ENCODE assay signal across 2 cellular contexts in the genomic region with DNA sequence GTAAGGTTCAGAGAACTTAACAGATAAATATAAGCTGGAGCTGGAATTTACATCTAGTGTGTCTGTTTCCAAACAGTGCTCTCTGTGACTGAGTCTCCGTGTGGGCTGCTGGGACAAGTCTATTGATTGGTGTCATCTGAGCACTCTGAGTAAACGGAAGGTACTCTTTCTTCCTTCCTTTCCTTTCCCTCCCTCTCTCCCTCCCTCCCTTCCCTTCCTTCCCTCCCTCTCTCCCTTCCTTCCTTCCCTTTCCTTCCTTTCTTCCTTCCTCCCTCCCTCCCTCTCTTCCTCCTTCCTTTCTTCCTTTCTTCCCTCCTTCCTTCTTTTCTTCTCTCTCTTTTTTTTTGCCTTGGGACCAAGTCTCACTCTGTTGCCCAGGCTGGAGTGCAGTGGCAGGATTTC.
TF ChIP-seq lines count a peak whose summit lies in the region.

No MANE protein-coding gene starts in this region.

TF ChIP-seq in IMR-90, 13 proteins besides CTCF, POLR2A, EP300 and RAD21:
- TF ChIP-seq CEBPB (IDR thresholded peaks at IDR 0.05; ENCODE audit: low read depth, low read length) (no peak), NFE2L2 (IDR thresholded peaks at IDR 0.05; ENCODE audit: low read depth, low read length) (no peak), SMC3 (IDR thresholded peaks at IDR 0.05; ENCODE audit: low read depth, low read length) (no peak), CHD1 (IDR thresholded peaks at IDR 0.05; ENCODE audit: low read depth, low read length) (no peak), FOS (IDR thresholded peaks at IDR 0.05; ENCODE audit: low read depth, low read length) (no peak), RCOR1 (IDR thresholded peaks at IDR 0.05; ENCODE audit: insufficient replicate concordance, low read length) (no peak), USF2 (IDR thresholded peaks at IDR 0.05; ENCODE audit: low read depth, low read length) (no peak), MAFK (IDR thresholded peaks at IDR 0.05; ENCODE audit: low read depth, low read length) (no peak), RFX5 (IDR thresholded peaks at IDR 0.05; ENCODE audit: low read depth, low read length) (no peak)

TF ChIP-seq in K562, 482 proteins besides CTCF, POLR2A, EP300 and RAD21 (continues in another document):
- TF ChIP-seq YY1 (IDR thresholded peaks at IDR 0.05; ENCODE audit: borderline replicate concordance in 1 of 3, control insufficient read depth in 1 of 3, extremely low read depth in 1 of 3, insufficient read depth in 3 of 3, insufficient read length in 1 of 3, insufficient replicate concordance in 2 of 3, low read depth in 1 of 3, low read length in 2 of 3) (no peak), ZFP1 (CRISPR knock-in tag; IDR thresholded peaks at IDR 0.05) (no peak), ZNF408 (CRISPR knock-in tag; IDR thresholded peaks at IDR 0.05; ENCODE audit: low read depth) (no peak), SMARCE1 (IDR thresholded peaks at IDR 0.05) (0 out of 2 replicates have a peak, but pooled peaks have one; percentile 35), ZNF79 (CRISPR knock-in tag; IDR thresholded peaks at IDR 0.05; ENCODE audit: low read depth) (no peak), SP2 (IDR thresholded peaks at IDR 0.05; ENCODE audit: extremely low read depth, low read depth, low read length, poor library complexity, severe bottlenecking) (no peak), RERE (CRISPR knock-in tag; IDR thresholded peaks at IDR 0.05; ENCODE audit: borderline replicate concordance) (no peak), ARHGAP35 (IDR thresholded peaks at IDR 0.05; ENCODE audit: partially characterized antibody) (no peak), RBM14 (IDR thresholded peaks at IDR 0.05; ENCODE audit: borderline replicate concordance, insufficient read depth, low read depth, low read length) (no peak), ZNF589 (CRISPR knock-in tag; IDR thresholded peaks at IDR 0.05; ENCODE audit: low read depth) (no peak), ARID2 (IDR thresholded peaks at IDR 0.05) (0 out of 2 replicates have a peak, but pooled peaks have one; percentile 18), U2AF2 (optimal IDR thresholded peaks at IDR 0.05; ENCODE audit: low read depth, low read length) (no peak), EHMT2 (IDR thresholded peaks at IDR 0.05) (peak; percentile 75), ZC3H11A (IDR thresholded peaks at IDR 0.05; ENCODE audit: low read depth, low read length) (no peak), CBX2 (IDR thresholded peaks at IDR 0.05; ENCODE audit: insufficient read depth, low read length, poor library complexity, severe bottlenecking) (no peak), MTA1 (IDR thresholded peaks at IDR 0.05; ENCODE audit: borderline replicate concordance) (peak; percentile 75; the same call in 1 of the 2 replicates), HDGF (IDR thresholded peaks at IDR 0.05) (peak; percentile 65; the same call in 1 of the 2 replicates), ZNF778 (CRISPR knock-in tag; IDR thresholded peaks at IDR 0.05) (no peak), MTA2 (IDR thresholded peaks at IDR 0.05; ENCODE audit: low read depth) (0 out of 2 replicates have a peak, but pooled peaks have one; percentile 10), XRCC4 (IDR thresholded peaks at IDR 0.05; ENCODE audit: extremely low read depth, insufficient read depth, insufficient read length) (no peak), DPF2 (IDR thresholded peaks at IDR 0.05) (peak; percentile 45)
- TF ChIP-seq, protein P1, sequence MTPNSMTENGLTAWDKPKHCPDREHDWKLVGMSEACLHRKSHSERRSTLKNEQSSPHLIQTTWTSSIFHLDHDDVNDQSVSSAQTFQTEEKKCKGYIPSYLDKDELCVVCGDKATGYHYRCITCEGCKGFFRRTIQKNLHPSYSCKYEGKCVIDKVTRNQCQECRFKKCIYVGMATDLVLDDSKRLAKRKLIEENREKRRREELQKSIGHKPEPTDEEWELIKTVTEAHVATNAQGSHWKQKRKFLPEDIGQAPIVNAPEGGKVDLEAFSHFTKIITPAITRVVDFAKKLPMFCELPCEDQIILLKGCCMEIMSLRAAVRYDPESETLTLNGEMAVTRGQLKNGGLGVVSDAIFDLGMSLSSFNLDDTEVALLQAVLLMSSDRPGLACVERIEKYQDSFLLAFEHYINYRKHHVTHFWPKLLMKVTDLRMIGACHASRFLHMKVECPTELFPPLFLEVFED (CRISPR knock-in tag; conservative IDR thresholded peaks at IDR 0.05): 0 out of 2 replicates have a peak, but pooled peaks have one; percentile 47
- TF ChIP-seq, protein P2, sequence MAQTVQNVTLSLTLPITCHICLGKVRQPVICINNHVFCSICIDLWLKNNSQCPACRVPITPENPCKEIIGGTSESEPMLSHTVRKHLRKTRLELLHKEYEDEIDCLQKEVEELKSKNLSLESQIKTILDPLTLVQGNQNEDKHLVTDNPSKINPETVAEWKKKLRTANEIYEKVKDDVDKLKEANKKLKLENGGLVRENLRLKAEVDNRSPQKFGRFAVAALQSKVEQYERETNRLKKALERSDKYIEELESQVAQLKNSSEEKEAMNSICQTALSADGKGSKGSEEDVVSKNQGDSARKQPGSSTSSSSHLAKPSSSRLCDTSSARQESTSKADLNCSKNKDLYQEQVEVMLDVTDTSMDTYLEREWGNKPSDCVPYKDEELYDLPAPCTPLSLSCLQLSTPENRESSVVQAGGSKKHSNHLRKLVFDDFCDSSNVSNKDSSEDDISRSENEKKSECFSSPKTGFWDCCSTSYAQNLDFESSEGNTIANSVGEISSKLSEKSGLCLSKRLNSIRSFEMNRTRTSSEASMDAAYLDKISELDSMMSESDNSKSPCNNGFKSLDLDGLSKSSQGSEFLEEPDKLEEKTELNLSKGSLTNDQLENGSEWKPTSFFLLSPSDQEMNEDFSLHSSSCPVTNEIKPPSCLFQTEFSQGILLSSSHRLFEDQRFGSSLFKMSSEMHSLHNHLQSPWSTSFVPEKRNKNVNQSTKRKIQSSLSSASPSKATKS (CRISPR knock-in tag; IDR thresholded peaks at IDR 0.05): no peak
- TF ChIP-seq, protein P3, sequence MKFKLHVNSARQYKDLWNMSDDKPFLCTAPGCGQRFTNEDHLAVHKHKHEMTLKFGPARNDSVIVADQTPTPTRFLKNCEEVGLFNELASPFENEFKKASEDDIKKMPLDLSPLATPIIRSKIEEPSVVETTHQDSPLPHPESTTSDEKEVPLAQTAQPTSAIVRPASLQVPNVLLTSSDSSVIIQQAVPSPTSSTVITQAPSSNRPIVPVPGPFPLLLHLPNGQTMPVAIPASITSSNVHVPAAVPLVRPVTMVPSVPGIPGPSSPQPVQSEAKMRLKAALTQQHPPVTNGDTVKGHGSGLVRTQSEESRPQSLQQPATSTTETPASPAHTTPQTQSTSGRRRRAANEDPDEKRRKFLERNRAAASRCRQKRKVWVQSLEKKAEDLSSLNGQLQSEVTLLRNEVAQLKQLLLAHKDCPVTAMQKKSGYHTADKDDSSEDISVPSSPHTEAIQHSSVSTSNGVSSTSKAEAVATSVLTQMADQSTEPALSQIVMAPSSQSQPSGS (CRISPR knock-in tag; IDR thresholded peaks at IDR 0.05): no peak
- TF ChIP-seq, protein P4, sequence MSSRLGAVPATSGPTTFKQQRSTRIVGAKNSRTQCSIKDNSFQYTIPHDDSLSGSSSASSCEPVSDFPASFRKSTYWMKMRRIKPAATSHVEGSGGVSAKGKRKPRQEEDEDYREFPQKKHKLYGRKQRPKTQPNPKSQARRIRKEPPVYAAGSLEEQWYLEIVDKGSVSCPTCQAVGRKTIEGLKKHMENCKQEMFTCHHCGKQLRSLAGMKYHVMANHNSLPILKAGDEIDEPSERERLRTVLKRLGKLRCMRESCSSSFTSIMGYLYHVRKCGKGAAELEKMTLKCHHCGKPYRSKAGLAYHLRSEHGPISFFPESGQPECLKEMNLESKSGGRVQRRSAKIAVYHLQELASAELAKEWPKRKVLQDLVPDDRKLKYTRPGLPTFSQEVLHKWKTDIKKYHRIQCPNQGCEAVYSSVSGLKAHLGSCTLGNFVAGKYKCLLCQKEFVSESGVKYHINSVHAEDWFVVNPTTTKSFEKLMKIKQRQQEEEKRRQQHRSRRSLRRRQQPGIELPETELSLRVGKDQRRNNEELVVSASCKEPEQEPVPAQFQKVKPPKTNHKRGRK (tag; IDR thresholded peaks at IDR 0.05): peak; percentile 89
- TF ChIP-seq, protein P5, sequence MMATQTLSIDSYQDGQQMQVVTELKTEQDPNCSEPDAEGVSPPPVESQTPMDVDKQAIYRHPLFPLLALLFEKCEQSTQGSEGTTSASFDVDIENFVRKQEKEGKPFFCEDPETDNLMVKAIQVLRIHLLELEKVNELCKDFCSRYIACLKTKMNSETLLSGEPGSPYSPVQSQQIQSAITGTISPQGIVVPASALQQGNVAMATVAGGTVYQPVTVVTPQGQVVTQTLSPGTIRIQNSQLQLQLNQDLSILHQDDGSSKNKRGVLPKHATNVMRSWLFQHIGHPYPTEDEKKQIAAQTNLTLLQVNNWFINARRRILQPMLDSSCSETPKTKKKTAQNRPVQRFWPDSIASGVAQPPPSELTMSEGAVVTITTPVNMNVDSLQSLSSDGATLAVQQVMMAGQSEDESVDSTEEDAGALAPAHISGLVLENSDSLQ (IDR thresholded peaks at IDR 0.05): 0 out of 2 replicates have a peak, but pooled peaks have one; percentile 14
